ENCODE assay signal across 12 cellular contexts in the genomic region with DNA sequence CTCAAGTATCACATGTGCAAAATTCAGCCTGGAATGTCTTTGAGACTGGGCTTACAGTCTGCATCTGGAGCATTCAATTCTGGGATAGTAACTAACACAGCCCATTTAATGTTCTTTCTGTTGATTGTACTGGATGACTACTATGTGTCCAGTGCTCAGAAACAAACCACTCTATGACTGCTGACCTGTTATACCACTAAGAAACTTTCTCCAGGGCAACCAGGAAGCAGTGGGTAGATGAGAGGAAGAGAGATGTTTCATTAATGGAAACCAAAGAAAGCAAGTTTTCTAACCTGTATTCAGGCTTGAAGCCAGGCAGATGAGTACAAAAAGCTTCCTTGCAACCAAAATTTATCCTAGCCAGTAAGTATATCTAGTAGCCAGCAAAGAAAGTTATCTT.
DNase-seq lines count a peak whose midpoint lies in the region; ATAC-seq lines count a peak whose summit lies in the region.
"Had no signal": no experiment of that assay in that cellular context is flagged by ENCODE, and none has a peak within 500 bp of the region (broad histone marks: within the 10 kb centered on the region; RNA-seq: fewer than 3 reads in every experiment).

No MANE protein-coding gene starts in this region.

- DNase-seq in COLO829 (ENCODE audit: low spot score) (peak; percentile 48), SHP77 treated with DMSO at 0.1 percent for 48 hours (lab: John Stamatoyannopoulos, UW) (no peak), D341Med (ENCODE audit: low spot score) (no peak), NCI-H748 (lab: John Stamatoyannopoulos, UW; ENCODE audit: unreplicated experiment) (no peak)
- DNase-seq in stimulated activated CD4-positive, alpha-beta T cell treated with anti-CD3 and anti-CD28 coated beads, Interleukin-2, amount 100 ng/mL, for 48 hours = no peak
- DNase-seq: naive B cell, NCI-H2171 treated with DMSO at 0.1 percent for 48 hours, Right ventricle myocardium superior, spleen had no signal

- ATAC-seq in GM19372 (IDR thresholded peaks at IDR 0.05; ENCODE audit: low read depth, unreplicated experiment) = peak; percentile 97
- peak; percentile 70 for ATAC-seq in HG02840 (IDR thresholded peaks at IDR 0.05; ENCODE audit: low FRiP score, unreplicated experiment)
- peak; percentile 91 for ATAC-seq in HG03558 (IDR thresholded peaks at IDR 0.05; ENCODE audit: extremely low read depth, unreplicated experiment)
